ENCODE assay signal across 9 cellular contexts in the genomic region with DNA sequence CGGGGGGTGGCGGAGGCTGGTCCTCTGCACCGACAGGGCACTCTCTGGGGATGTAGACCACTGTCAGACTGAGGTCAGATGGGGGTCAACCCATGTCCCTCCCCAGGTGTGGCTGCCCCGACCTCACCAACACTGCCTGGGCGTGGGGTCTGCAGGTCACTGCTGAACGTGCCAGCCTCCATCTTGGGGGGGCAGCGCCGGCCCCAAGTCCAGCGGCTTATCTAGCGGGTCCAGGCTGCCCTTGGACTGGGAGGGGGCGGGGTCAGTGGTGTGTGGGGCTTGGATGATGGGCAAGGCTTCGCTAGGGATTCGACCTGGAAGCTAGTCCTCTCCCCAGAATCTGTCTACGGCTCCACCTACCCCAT.
DNase-seq lines count a peak whose midpoint lies in the region; ATAC-seq, FAIRE-seq and TF ChIP-seq lines count a peak whose summit lies in the region.
"Had no signal": no experiment of that assay in that cellular context is flagged by ENCODE, and none has a peak within 500 bp of the region (broad histone marks: within the 10 kb centered on the region; RNA-seq: fewer than 3 reads in every experiment).

No MANE protein-coding gene starts in this region.

- TF ChIP-seq POLR2A in endothelial cell of umbilical vein (IDR thresholded peaks at IDR 0.05; ENCODE audit: low read depth, low read length) (no peak), ovary (IDR thresholded peaks at IDR 0.05) (no peak)

- 33 to 42% (median 35%) methylated on average over 7 to 14 of the region's 14 CpGs for WGBS in ovary, 3 donors

- H3K36me3 Mint-ChIP-seq in activated T-helper 2 cell treated with anti-CD3 and anti-CD28 coated beads, Interferon-gamma antibody, Interleukin-2, Interleukin-4, amounts not matched to agents 10 μg/mL and 5 μg/mL and 100 μg/mL, durations not matched to agents 14 hours and 24 hours and 36 hours (ENCODE audit: low read depth), result no peaks in the 10 kb centered on the region

- POLR2A ChIA-PET in endothelial cell of umbilical vein (lab: Charles Lee), result no interaction called here

- no peaks in the 10 kb centered on the region for H3K79me2 ChIP-seq in endothelial cell of umbilical vein (ENCODE audit: control insufficient read depth, insufficient read depth, low read length)

- no peaks in the 10 kb centered on the region for H3K36me3 ChIP-seq in BLaER1 treated with 17β-estradiol and CSF1 and Interleukin-3, amounts not matched to agents 10 nM and 100 nM
- H3K36me3 ChIP-seq in NT2/D1 (ENCODE audit: insufficient read depth, insufficient read length, low read length) (peaks cover 20% of the 10 kb centered on the region), endothelial cell of umbilical vein (ENCODE audit: control insufficient read depth in 2 of 2, extremely low read depth in 1 of 2, insufficient read depth in 2 of 2, low read length in 2 of 2) (no peaks in the 10 kb centered on the region), ovary (no peaks in the 10 kb centered on the region)
- H3K36me3 ChIP-seq: brain microvascular endothelial cell had no signal

- H4K20me1 ChIP-seq in BLaER1 treated with 17β-estradiol and CSF1 and Interleukin-3, amounts not matched to agents 10 nM and 100 nM, result peaks cover 0 to 32% (median 6%) of the 10 kb centered on the region in 11 experiments; a peak in 12 of 22 replicates
- H4K20me1 ChIP-seq in endothelial cell of umbilical vein (replicated peaks; ENCODE audit: control insufficient read depth, extremely low read depth, insufficient read depth, low read length), result no peaks in the 10 kb centered on the region

- peak overlapping the region; percentile 47 for H2AFZ ChIP-seq in endothelial cell of umbilical vein (ENCODE audit: low read depth, low read length)

- no peaks in the 10 kb centered on the region for H3K4me1 Mint-ChIP-seq in activated T-helper 2 cell treated with anti-CD3 and anti-CD28 coated beads, Interferon-gamma antibody, Interleukin-2, Interleukin-4, amounts not matched to agents 10 μg/mL and 5 μg/mL and 100 μg/mL, durations not matched to agents 14 hours and 24 hours and 36 hours (ENCODE audit: low read depth)

- no peaks in the 10 kb centered on the region for H3K9me1 ChIP-seq in endothelial cell of umbilical vein (replicated peaks; ENCODE audit: control insufficient read depth, extremely low read depth, insufficient read depth, low read length)

- H3K27ac ChIP-seq in BLaER1 treated with 17β-estradiol and CSF1 and Interleukin-3, amounts not matched to agents 10 nM and 100 nM, result no peak overlapping the region
- no peak overlapping the region for H3K27ac ChIP-seq in endothelial cell of umbilical vein (ENCODE audit: insufficient read depth, low read depth, low read length)
- H3K27ac ChIP-seq in ovary, result peak overlapping the region; percentile 33 to 83
- H3K27ac ChIP-seq: brain microvascular endothelial cell had no signal

- H3K4me2 ChIP-seq in BLaER1 treated with 17β-estradiol and CSF1 and Interleukin-3, amounts not matched to agents 10 nM and 100 nM, result peak overlapping the region; percentile 88 to 95 (median 93)
- H3K4me2 ChIP-seq in endothelial cell of umbilical vein (ENCODE audit: insufficient read depth, low read length), result no peak overlapping the region

- peaks cover 0 to 72% (median 66%) of the 10 kb centered on the region in 10 experiments; a peak in 18 of 20 replicates for H3K4me1 ChIP-seq in BLaER1 treated with 17β-estradiol and CSF1 and Interleukin-3, amounts not matched to agents 10 nM and 100 nM
- H3K4me1 ChIP-seq in NT2/D1 (ENCODE audit: insufficient read depth, insufficient read length), result peaks cover 18% of the 10 kb centered on the region
- no peaks in the 10 kb centered on the region for H3K4me1 ChIP-seq in endothelial cell of umbilical vein (ENCODE audit: control insufficient read depth, extremely low read depth, insufficient read depth, low read length)
- peaks cover 8% of the 10 kb centered on the region for H3K4me1 ChIP-seq in ovary (ENCODE audit: insufficient read depth)

- FAIRE-seq in endothelial cell of umbilical vein (lab: Jason Lieb, UNC), result no peak

- no peaks in the 10 kb centered on the region for H3K9me3 ChIP-seq in BLaER1 treated with 17β-estradiol and CSF1 and Interleukin-3, amounts not matched to agents 10 nM and 100 nM (replicated peaks in 1 of 11)
- H3K9me3 ChIP-seq in NT2/D1 (ENCODE audit: insufficient read depth, low read length) (no peaks in the 10 kb centered on the region), endothelial cell of umbilical vein (replicated peaks; ENCODE audit: control insufficient read depth, insufficient read depth, low read length) (no peaks in the 10 kb centered on the region), ovary (no peaks in the 10 kb centered on the region)

- H3K9ac ChIP-seq in BLaER1 treated with 17β-estradiol and CSF1 and Interleukin-3, amounts not matched to agents 10 nM and 100 nM, result peak overlapping the region in 8 of 11 experiments; percentile 24 to 78 (median 70); a peak in 8 of 22 replicates
- H3K9ac ChIP-seq in NT2/D1 (ENCODE audit: insufficient read length, low read depth) (peak overlapping the region; percentile 67), endothelial cell of umbilical vein (replicated peaks; ENCODE audit: extremely low read depth, insufficient read depth, low read length) (no peak overlapping the region)

- TF ChIP-seq CTCF in endothelial cell of umbilical vein (IDR thresholded peaks at IDR 0.05; ENCODE audit: extremely low read depth in 1 of 2, insufficient read depth in 1 of 2, low read depth in 1 of 2, low read length in 2 of 2) (no peak), ovary (IDR thresholded peaks at IDR 0.05) (no peak)

- intact Hi-C loops in endothelial cell of umbilical vein (cut with micrococcal nuclease) (loop anchor here (1.0 to 5.0 kb wide), 2 partner anchors 120 to 137 kb away; no protein-coding TSS in a partner anchor), ovary (cut with DNase I) (loop anchor here (5.0 to 10.0 kb wide), 4 partner anchors 123 to 135 kb away; no protein-coding TSS in a partner anchor)
- intact Hi-C loops in activated T-helper 2 cell treated with anti-CD3 and anti-CD28 coated beads, Interferon-gamma antibody, Interleukin-2, Interleukin-4, amounts not matched to agents 10 μg/mL and 5 μg/mL and 100 μg/mL, durations not matched to agents 14 hours and 24 hours and 36 hours (cut with micrococcal nuclease), result no loop called here

- DNase-seq in NT2/D1 (ENCODE audit: low read depth, low spot score) (no peak), endothelial cell of umbilical vein (ENCODE audit: low read depth, low spot score) (no peak), ovary (peak in 4 of 5 donors; percentile 55 to 69 (median 66))
- DNase-seq in activated T-helper 2 cell treated with anti-CD3 and anti-CD28 coated beads, Interferon-gamma antibody, Interleukin-2, Interleukin-4, amounts not matched to agents 10 μg/mL and 5 μg/mL and 100 μg/mL, durations not matched to agents 14 hours and 24 hours and 36 hours (ENCODE audit: low spot score), result no peak

- H3K27ac Mint-ChIP-seq in activated T-helper 2 cell treated with anti-CD3 and anti-CD28 coated beads, Interferon-gamma antibody, Interleukin-2, Interleukin-4, amounts not matched to agents 10 μg/mL and 5 μg/mL and 100 μg/mL, durations not matched to agents 14 hours and 24 hours and 36 hours, result no peak overlapping the region

- no peak overlapping the region for H3K4me3 Mint-ChIP-seq in activated T-helper 2 cell treated with anti-CD3 and anti-CD28 coated beads, Interferon-gamma antibody, Interleukin-2, Interleukin-4, amounts not matched to agents 10 μg/mL and 5 μg/mL and 100 μg/mL, durations not matched to agents 14 hours and 24 hours and 36 hours (ENCODE audit: low read depth)

- H3K27me3 Mint-ChIP-seq in activated T-helper 2 cell treated with anti-CD3 and anti-CD28 coated beads, Interferon-gamma antibody, Interleukin-2, Interleukin-4, amounts not matched to agents 10 μg/mL and 5 μg/mL and 100 μg/mL, durations not matched to agents 14 hours and 24 hours and 36 hours (ENCODE audit: low read depth), result peaks cover 1% of the 10 kb centered on the region

- no peak for ATAC-seq in GM21786 (IDR thresholded peaks at IDR 0.05; ENCODE audit: unreplicated experiment)
- no peak for ATAC-seq in HG02642 (IDR thresholded peaks at IDR 0.05; ENCODE audit: poor library complexity, unreplicated experiment)
- no peak for ATAC-seq in HG02973 (IDR thresholded peaks at IDR 0.05; ENCODE audit: unreplicated experiment)

- TF ChIP-seq EP300 in ovary (IDR thresholded peaks at IDR 0.05), result no peak

- CTCF ChIA-PET in endothelial cell of umbilical vein (lab: Charles Lee), result interaction anchor here (1.3 kb wide), 1 partner anchor 189 kb away, joined by 4 read pairs; no protein-coding TSS in a partner anchor

- peaks cover 0 to 6% (median 0%) of the 10 kb centered on the region in 11 experiments; a peak in 1 of 22 replicates for H3K27me3 ChIP-seq in BLaER1 treated with 17β-estradiol and CSF1 and Interleukin-3, amounts not matched to agents 10 nM and 100 nM
- no peaks in the 10 kb centered on the region for H3K27me3 ChIP-seq in NT2/D1 (ENCODE audit: insufficient read depth, insufficient read length)
- no peaks in the 10 kb centered on the region for H3K27me3 ChIP-seq in endothelial cell of umbilical vein (ENCODE audit: control insufficient read depth in 2 of 2, insufficient read depth in 2 of 2, low read length in 2 of 2)
- no peaks in the 10 kb centered on the region for H3K27me3 ChIP-seq in ovary
- H3K27me3 ChIP-seq: brain microvascular endothelial cell had no signal

- H3K9me3 Mint-ChIP-seq in activated T-helper 2 cell treated with anti-CD3 and anti-CD28 coated beads, Interferon-gamma antibody, Interleukin-2, Interleukin-4, amounts not matched to agents 10 μg/mL and 5 μg/mL and 100 μg/mL, durations not matched to agents 14 hours and 24 hours and 36 hours, result no peaks in the 10 kb centered on the region

- dilution Hi-C loops in endothelial cell of umbilical vein (cut with MboI; ENCODE audit: extremely low pct_ligation_motif_present, low sequenced_read_pairs), result no loop called here

- H3K4me3 ChIP-seq in BLaER1 treated with 17β-estradiol and CSF1 and Interleukin-3, amounts not matched to agents 10 nM and 100 nM, result peak overlapping the region in 8 of 10 experiments; percentile 49 to 69 (median 58); a peak in 12 of 20 replicates
- H3K4me3 ChIP-seq in NT2/D1 (ENCODE audit: insufficient read length, low read depth), result peak overlapping the region; percentile 49
- no peak overlapping the region for H3K4me3 ChIP-seq in endothelial cell of umbilical vein (replicated peaks in 1 of 3; ENCODE audit: insufficient read depth in 1 of 3, low read depth in 1 of 3, low read length in 3 of 3)
- peak overlapping the region; percentile 26 for H3K4me3 ChIP-seq in ovary

- BruUV-seq in endothelial cell of umbilical vein (replicated peaks; lab: Mats Ljungman, UMichigan), result no TSS peak

TF ChIP-seq in endothelial cell of umbilical vein, 7 proteins besides CTCF, POLR2A, EP300 and RAD21:
- TF ChIP-seq FOS (IDR thresholded peaks at IDR 0.05; ENCODE audit: borderline replicate concordance, insufficient read depth, low read length), result no peak
- TF ChIP-seq, protein P1, sequence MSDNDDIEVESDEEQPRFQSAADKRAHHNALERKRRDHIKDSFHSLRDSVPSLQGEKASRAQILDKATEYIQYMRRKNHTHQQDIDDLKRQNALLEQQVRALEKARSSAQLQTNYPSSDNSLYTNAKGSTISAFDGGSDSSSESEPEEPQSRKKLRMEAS (IDR thresholded peaks at IDR 0.05; ENCODE audit: insufficient read depth, insufficient read length), result no peak
TF ChIP-seq in endothelial cell of umbilical vein: peak in this region for 0.

Comparison
In these comparisons a context has a peak if more than half of its experiments do, and no peak if none do; other contexts are left out.
1. H3K27ac ChIP-seq: peak in ovary (2 of 2); none in BLaER1 treated with 17β-estradiol and CSF1 and Interleukin-3, amounts not matched to agents 10 nM and 100 nM (0 of 11) and endothelial cell of umbilical vein (single experiment).
2. H3K4me3 ChIP-seq: peak in BLaER1 treated with 17β-estradiol and CSF1 and Interleukin-3, amounts not matched to agents 10 nM and 100 nM (8 of 10), NT2/D1 (single experiment) and ovary (single experiment); none in endothelial cell of umbilical vein (0 of 3).
3. DNase-seq: peak in ovary (4 of 5); none in NT2/D1 (single experiment), endothelial cell of umbilical vein (single experiment) and activated T-helper 2 cell treated with anti-CD3 and anti-CD28 coated beads, Interferon-gamma antibody, Interleukin-2, Interleukin-4, amounts not matched to agents 10 μg/mL and 5 μg/mL and 100 μg/mL, durations not matched to agents 14 hours and 24 hours and 36 hours (single experiment).